ENCODE assay signal across 8 cellular contexts in the genomic region with DNA sequence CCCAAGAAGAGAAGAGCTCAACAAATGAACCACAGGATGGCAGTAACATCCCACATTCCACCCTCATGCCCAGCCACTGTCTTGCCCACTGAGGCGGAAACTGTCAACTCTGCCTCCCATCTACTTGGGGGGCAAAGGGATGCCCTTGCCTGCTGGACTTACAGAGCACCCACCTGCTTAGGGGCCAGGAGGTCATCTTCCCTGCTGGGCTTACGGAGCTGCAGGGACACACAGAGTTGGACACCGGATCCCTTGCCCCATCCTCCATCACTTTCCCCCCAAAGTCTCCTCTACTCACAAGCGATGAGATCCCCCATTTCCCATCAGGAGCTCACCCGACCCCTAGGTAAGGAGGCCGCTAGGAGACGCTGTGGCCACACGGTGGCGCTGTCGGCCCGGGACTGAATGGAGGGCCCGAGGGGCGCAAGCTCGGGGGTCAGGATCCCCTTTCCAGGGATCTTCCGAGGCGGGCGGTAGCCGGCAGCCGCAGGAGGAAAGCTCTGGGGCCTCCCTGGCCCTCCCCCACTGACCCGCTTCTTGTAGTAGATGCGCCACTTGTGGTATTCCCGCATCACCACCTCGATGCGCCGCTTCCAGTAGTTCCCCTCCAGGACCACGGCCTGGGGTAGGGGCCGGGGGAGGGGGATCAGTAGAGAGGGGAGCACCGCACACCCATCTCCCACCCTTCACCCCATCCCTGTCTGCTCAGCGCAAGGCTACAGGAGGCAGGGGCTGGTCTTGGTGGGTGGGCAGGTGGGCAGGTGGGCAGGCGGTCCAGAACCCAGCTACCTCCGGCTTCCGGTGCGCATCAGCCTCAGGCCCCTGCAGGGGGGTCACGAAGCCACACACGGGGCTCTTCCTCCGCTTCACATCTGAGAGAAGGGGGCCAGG. TPM values are rescaled to one million over a fixed set of nuclear protein-coding genes. Genes with fewer than 3 reads are reported as not detected.
DNase-seq lines count a peak whose midpoint lies in the region; ATAC-seq, FAIRE-seq and TF ChIP-seq lines count a peak whose summit lies in the region.

No MANE protein-coding gene starts in this region.

- intact Hi-C loops in CD8-positive, alpha-beta T cell (cut with DNase I, micrococcal nuclease): loop anchor here (1.0 to 2.0 kb wide), 5 partner anchors 60 to 248 kb away; partner anchors contain the start of gene VPS37D (in 2 of the 2)
- intact Hi-C loops in right cardiac atrium (cut with DNase I) (loop anchor here (2.0 to 10.0 kb wide), 5 partner anchors 58 to 245 kb away; partner anchors contain the start of gene VPS37D (in 1 of the 4)), spleen (cut with DNase I; ENCODE audit: low total_unique reads) (loop anchor here (2.0 to 10.0 kb wide), 2 partner anchors 122 to 248 kb away; no protein-coding TSS in a partner anchor)

- POLR2A ChIA-PET in CD8-positive, alpha-beta T cell (lab: Charles Lee): interaction anchor here (0.6 to 1.4 kb wide), 3 partner anchors 66 to 128 kb away, joined by 3 to 6 read pairs (median 3); no protein-coding TSS in a partner anchor

- no peaks in the 10 kb centered on the region for H3K9me3 Mint-ChIP-seq in CD8-positive, alpha-beta T cell
- H3K9me3 Mint-ChIP-seq in activated naive CD8-positive, alpha-beta T cell treated with anti-CD3 and anti-CD28 coated beads for 36 hours: no peaks in the 10 kb centered on the region

- no peaks in the 10 kb centered on the region for H3K36me3 ChIP-seq in CD8-positive, alpha-beta T cell (ENCODE audit: insufficient read depth, low read length)
- H3K36me3 ChIP-seq in spleen: no peaks in the 10 kb centered on the region
- peaks cover 0 to 2% of the 10 kb centered on the region in 2 donors for H3K36me3 ChIP-seq in small intestine (ENCODE audit: control insufficient read depth in 2 of 2, insufficient read depth in 2 of 2, low read length in 2 of 2)

- no peaks in the 10 kb centered on the region for H3K27me3 ChIP-seq in CD8-positive, alpha-beta T cell (ENCODE audit: insufficient read depth, low read length)
- H3K27me3 ChIP-seq in HL-60 (ENCODE audit: insufficient read depth, poor library complexity, severe bottlenecking): peaks cover 10% of the 10 kb centered on the region
- H3K27me3 ChIP-seq in right cardiac atrium (ENCODE audit: control insufficient read depth, insufficient read depth): no peaks in the 10 kb centered on the region
- H3K27me3 ChIP-seq in spleen (replicated peaks in 1 of 7): peaks cover 0 to 72% (median 20%) of the 10 kb centered on the region in 7 donors
- peaks cover 0 to 2% of the 10 kb centered on the region in 2 donors for H3K27me3 ChIP-seq in small intestine (ENCODE audit: control insufficient read depth in 2 of 2, insufficient read depth in 2 of 2, low read length in 2 of 2)

- FAIRE-seq in small intestine (lab: Jason Lieb, UNC): no peak

- no peak for TF ChIP-seq POLR2A in spleen (IDR thresholded peaks at IDR 0.05)

- peak; percentile 87 for TF ChIP-seq CTCF in CD8-positive, alpha-beta T cell (IDR thresholded peaks at IDR 0.05)
- TF ChIP-seq CTCF in HL-60 (IDR thresholded peaks at IDR 0.05; ENCODE audit: insufficient read depth, low read length) (peak; percentile 68), spleen (IDR thresholded peaks at IDR 0.05 in 8 of 11, conservative IDR thresholded peaks at IDR 0.05 in 3 of 11) (peak; percentile 77 to 94 (median 90))

- H3K27me3 Mint-ChIP-seq in CD8-positive, alpha-beta T cell (ENCODE audit: low read depth): peaks cover 22% of the 10 kb centered on the region
- H3K27me3 Mint-ChIP-seq in activated naive CD8-positive, alpha-beta T cell treated with anti-CD3 and anti-CD28 coated beads for 36 hours: peaks cover 39% of the 10 kb centered on the region

- ATAC-seq in CD8-positive, alpha-beta T cell: peak; percentile 85
- ATAC-seq in SK-N-SH treated with all-trans-retinoic acid at 6 μM for 48 hours: peak; percentile 88
- peak; percentile 59 to 74 for ATAC-seq in right cardiac atrium
- no peak for ATAC-seq in HG03432 (IDR thresholded peaks at IDR 0.05; ENCODE audit: unreplicated experiment)

- 8% methylated on average over 36 of the region's 36 CpGs for WGBS in right cardiac atrium
- 6 to 14% (median 10%) methylated on average over 24 to 36 of the region's 36 CpGs for WGBS in spleen, 5 donors
- 23 to 47% (median 35%) methylated on average over 31 to 36 of the region's 36 CpGs for WGBS in small intestine, 3 donors

- DNase-seq in CD8-positive, alpha-beta T cell: peak; percentile 37 to 82 (median 66)
- DNase-seq in HL-60 (ENCODE audit: low read depth in 1 of 2, low spot score in 1 of 2) (peak in 1 of 2 experiments; percentile 27), right cardiac atrium (peak; percentile 49 to 80 (median 80)), spleen (peak; percentile 91), small intestine (no peak)
- DNase-seq in activated naive CD8-positive, alpha-beta T cell treated with anti-CD3 and anti-CD28 coated beads for 36 hours: peak; percentile 70

- no peaks in the 10 kb centered on the region for H3K36me3 Mint-ChIP-seq in CD8-positive, alpha-beta T cell
- H3K36me3 Mint-ChIP-seq in activated naive CD8-positive, alpha-beta T cell treated with anti-CD3 and anti-CD28 coated beads for 36 hours: no peaks in the 10 kb centered on the region

- no peak overlapping the region for H3K27ac Mint-ChIP-seq in CD8-positive, alpha-beta T cell
- no peak overlapping the region for H3K27ac Mint-ChIP-seq in activated naive CD8-positive, alpha-beta T cell treated with anti-CD3 and anti-CD28 coated beads for 36 hours

- no peak overlapping the region for H3K4me3 Mint-ChIP-seq in CD8-positive, alpha-beta T cell
- H3K4me3 Mint-ChIP-seq in activated naive CD8-positive, alpha-beta T cell treated with anti-CD3 and anti-CD28 coated beads for 36 hours: no peak overlapping the region

- CTCF ChIA-PET in CD8-positive, alpha-beta T cell (lab: Charles Lee): interaction anchor here (0.6 to 9.5 kb wide), 41 partner anchors 9 to 268 kb away, joined by 3 to 145 read pairs (median 5); partner anchors contain the start of genes BAZ1B, STX1A and VPS37D

- H3K9me3 ChIP-seq in CD8-positive, alpha-beta T cell (ENCODE audit: low read length): no peaks in the 10 kb centered on the region
- H3K9me3 ChIP-seq in right cardiac atrium (ENCODE audit: control insufficient read depth, low read length) (no peaks in the 10 kb centered on the region), spleen (no peaks in the 10 kb centered on the region), small intestine (ENCODE audit: control insufficient read depth, low read depth) (no peaks in the 10 kb centered on the region)

- no peak overlapping the region for H3K4me3 ChIP-seq in CD8-positive, alpha-beta T cell (ENCODE audit: low read depth, low read length)
- H3K4me3 ChIP-seq in HL-60 (replicated peaks; ENCODE audit: insufficient read depth, low read length) (no peak overlapping the region), right cardiac atrium (ENCODE audit: low read length) (no peak overlapping the region), spleen (peak overlapping the region in 1 of 8 donors; percentile 31), small intestine (ENCODE audit: low read depth in 1 of 2, low read length in 2 of 2) (no peak overlapping the region)

- H3K4me1 Mint-ChIP-seq in CD8-positive, alpha-beta T cell (ENCODE audit: low read depth): no peaks in the 10 kb centered on the region
- no peaks in the 10 kb centered on the region for H3K4me1 Mint-ChIP-seq in activated naive CD8-positive, alpha-beta T cell treated with anti-CD3 and anti-CD28 coated beads for 36 hours

- peaks cover 7% of the 10 kb centered on the region for H3K4me1 ChIP-seq in CD8-positive, alpha-beta T cell (ENCODE audit: insufficient read depth, low read length)
- no peaks in the 10 kb centered on the region for H3K4me1 ChIP-seq in right cardiac atrium (ENCODE audit: control insufficient read depth, insufficient read depth, low read length)
- peaks cover 0 to 11% (median 8%) of the 10 kb centered on the region in 6 donors for H3K4me1 ChIP-seq in spleen
- H3K4me1 ChIP-seq in small intestine (ENCODE audit: control insufficient read depth in 2 of 2, insufficient read depth in 1 of 2, low read depth in 1 of 2, low read length in 1 of 2): no peaks in the 10 kb centered on the region

- no peak overlapping the region for H3K27ac ChIP-seq in CD8-positive, alpha-beta T cell (ENCODE audit: low read depth, low read length)
- H3K27ac ChIP-seq in HL-60 (replicated peaks) (no peak overlapping the region), right cardiac atrium (ENCODE audit: low read length) (no peak overlapping the region), spleen (no peak overlapping the region), small intestine (ENCODE audit: low read depth in 1 of 2, low read length in 1 of 2) (no peak overlapping the region)

TF ChIP-seq in SK-N-SH treated with all-trans-retinoic acid at 6 μM for 48 hours, 23 proteins besides CTCF, POLR2A, EP300 and RAD21 (continues in another document):
- TF ChIP-seq ZFP3 (CRISPR knock-in tag; IDR thresholded peaks at IDR 0.05): no peak
- TF ChIP-seq BACH2 (CRISPR knock-in tag; IDR thresholded peaks at IDR 0.05; ENCODE audit: borderline replicate concordance): no peak
- TF ChIP-seq PPARA (CRISPR knock-in tag; IDR thresholded peaks at IDR 0.05; ENCODE audit: borderline replicate concordance): no peak

RNA-seq across cellular contexts. Expression of gene MLXIPL, which starts 17.3 kb away (rescaled TPM):
- not detected for total RNA-seq in CD8-positive, alpha-beta T cell
- total RNA-seq in activated naive CD8-positive, alpha-beta T cell treated with anti-CD3 and anti-CD28 coated beads for 36 hours: not detected
- total RNA-seq in right cardiac atrium (1 to 10 TPM; 3.2 to 5.9 (median 3.6) TPM), spleen (under 1 TPM in 1 of 7 donors, not detected in 6; 0.23 TPM)
- polyA plus RNA-seq in right cardiac atrium (14.8 TPM), spleen (under 1 TPM; 0.09 to 0.20 (median 0.13) TPM), small intestine (100 to 1,000 TPM in 2 of 3 donors, 10 to 100 TPM in 1; 95.8 to 208 (median 138) TPM)

RNA-seq across cellular contexts. Expression of gene TBL2, which starts 28.7 kb away (rescaled TPM):
- total RNA-seq in CD8-positive, alpha-beta T cell: 10 to 100 TPM; 14.9 to 16.7 TPM
- total RNA-seq in activated naive CD8-positive, alpha-beta T cell treated with anti-CD3 and anti-CD28 coated beads for 36 hours: 10 to 100 TPM; 30.4 to 32.2 TPM
- 10 to 100 TPM; 11.4 to 26.1 (median 11.7) TPM for total RNA-seq in right cardiac atrium
- 6.4 TPM for polyA plus RNA-seq in right cardiac atrium
- 10 to 100 TPM; 20.5 to 31.2 (median 29.3) TPM for total RNA-seq in spleen
- 10 to 100 TPM in 1 of 3 donors, 1 to 10 TPM in 2; 8.1 to 11.2 (median 9.2) TPM for polyA plus RNA-seq in spleen
- polyA plus RNA-seq in small intestine: 10 to 100 TPM in 1 of 3 donors, 1 to 10 TPM in 2; 5.4 to 28.0 (median 10.0) TPM

RNA-seq across cellular contexts. Expression of gene BCL7B, which starts 49.6 kb away (rescaled TPM):
- total RNA-seq in CD8-positive, alpha-beta T cell: 100 to 1,000 TPM; 153 to 154 TPM
- 10 to 100 TPM; 65.6 to 66.2 TPM for total RNA-seq in activated naive CD8-positive, alpha-beta T cell treated with anti-CD3 and anti-CD28 coated beads for 36 hours
- total RNA-seq in right cardiac atrium: 10 to 100 TPM; 75.5 to 83.5 (median 77.1) TPM
- polyA plus RNA-seq in right cardiac atrium: 83.9 TPM
- 10 to 100 TPM; 43.6 to 79.2 (median 66.5) TPM for total RNA-seq in spleen
- polyA plus RNA-seq in spleen: 10 to 100 TPM; 40.1 to 64.3 (median 43.2) TPM
- 10 to 100 TPM; 51.9 to 86.2 (median 76.7) TPM for polyA plus RNA-seq in small intestine
